Comparison of ENCODE assay signal across 1 cellular context in the genomic region with DNA sequence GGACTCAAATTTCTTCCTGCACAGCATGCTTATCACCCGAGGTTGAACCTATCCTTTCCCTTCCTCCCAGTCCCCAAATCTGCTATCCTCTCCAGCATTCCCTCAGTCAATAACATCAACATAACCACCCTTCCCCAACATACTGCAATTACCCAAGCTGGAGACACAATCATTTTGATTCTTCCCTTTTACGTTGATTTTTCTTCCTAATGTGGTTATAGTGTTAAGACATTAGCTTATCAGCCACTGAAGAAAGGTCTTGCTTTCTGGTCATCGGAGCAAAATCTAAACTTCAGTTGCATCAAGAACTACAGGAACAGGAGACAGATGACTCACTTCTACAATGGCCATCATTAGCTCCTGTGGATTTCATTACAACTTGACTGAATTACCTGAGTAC.
A peak's percentile ranks its signal among the peaks of the same experiment; 100 is the strongest.
TF ChIP-seq lines count a peak whose summit lies in the region.

No MANE protein-coding gene starts in this region.

TF ChIP-seq in K562, 482 proteins besides CTCF, POLR2A, EP300 and RAD21 (continued from another document and continues in another):
- TF ChIP-seq, protein P1, sequence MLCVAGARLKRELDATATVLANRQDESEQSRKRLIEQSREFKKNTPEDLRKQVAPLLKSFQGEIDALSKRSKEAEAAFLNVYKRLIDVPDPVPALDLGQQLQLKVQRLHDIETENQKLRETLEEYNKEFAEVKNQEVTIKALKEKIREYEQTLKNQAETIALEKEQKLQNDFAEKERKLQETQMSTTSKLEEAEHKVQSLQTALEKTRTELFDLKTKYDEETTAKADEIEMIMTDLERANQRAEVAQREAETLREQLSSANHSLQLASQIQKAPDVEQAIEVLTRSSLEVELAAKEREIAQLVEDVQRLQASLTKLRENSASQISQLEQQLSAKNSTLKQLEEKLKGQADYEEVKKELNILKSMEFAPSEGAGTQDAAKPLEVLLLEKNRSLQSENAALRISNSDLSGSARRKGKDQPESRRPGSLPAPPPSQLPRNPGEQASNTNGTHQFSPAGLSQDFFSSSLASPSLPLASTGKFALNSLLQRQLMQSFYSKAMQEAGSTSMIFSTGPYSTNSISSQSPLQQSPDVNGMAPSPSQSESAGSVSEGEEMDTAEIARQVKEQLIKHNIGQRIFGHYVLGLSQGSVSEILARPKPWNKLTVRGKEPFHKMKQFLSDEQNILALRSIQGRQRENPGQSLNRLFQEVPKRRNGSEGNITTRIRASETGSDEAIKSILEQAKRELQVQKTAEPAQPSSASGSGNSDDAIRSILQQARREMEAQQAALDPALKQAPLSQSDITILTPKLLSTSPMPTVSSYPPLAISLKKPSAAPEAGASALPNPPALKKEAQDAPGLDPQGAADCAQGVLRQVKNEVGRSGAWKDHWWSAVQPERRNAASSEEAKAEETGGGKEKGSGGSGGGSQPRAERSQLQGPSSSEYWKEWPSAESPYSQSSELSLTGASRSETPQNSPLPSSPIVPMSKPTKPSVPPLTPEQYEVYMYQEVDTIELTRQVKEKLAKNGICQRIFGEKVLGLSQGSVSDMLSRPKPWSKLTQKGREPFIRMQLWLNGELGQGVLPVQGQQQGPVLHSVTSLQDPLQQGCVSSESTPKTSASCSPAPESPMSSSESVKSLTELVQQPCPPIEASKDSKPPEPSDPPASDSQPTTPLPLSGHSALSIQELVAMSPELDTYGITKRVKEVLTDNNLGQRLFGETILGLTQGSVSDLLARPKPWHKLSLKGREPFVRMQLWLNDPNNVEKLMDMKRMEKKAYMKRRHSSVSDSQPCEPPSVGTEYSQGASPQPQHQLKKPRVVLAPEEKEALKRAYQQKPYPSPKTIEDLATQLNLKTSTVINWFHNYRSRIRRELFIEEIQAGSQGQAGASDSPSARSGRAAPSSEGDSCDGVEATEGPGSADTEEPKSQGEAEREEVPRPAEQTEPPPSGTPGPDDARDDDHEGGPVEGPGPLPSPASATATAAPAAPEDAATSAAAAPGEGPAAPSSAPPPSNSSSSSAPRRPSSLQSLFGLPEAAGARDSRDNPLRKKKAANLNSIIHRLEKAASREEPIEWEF (CRISPR knock-in tag; IDR thresholded peaks at IDR 0.05) = no peak
- TF ChIP-seq, protein P2, sequence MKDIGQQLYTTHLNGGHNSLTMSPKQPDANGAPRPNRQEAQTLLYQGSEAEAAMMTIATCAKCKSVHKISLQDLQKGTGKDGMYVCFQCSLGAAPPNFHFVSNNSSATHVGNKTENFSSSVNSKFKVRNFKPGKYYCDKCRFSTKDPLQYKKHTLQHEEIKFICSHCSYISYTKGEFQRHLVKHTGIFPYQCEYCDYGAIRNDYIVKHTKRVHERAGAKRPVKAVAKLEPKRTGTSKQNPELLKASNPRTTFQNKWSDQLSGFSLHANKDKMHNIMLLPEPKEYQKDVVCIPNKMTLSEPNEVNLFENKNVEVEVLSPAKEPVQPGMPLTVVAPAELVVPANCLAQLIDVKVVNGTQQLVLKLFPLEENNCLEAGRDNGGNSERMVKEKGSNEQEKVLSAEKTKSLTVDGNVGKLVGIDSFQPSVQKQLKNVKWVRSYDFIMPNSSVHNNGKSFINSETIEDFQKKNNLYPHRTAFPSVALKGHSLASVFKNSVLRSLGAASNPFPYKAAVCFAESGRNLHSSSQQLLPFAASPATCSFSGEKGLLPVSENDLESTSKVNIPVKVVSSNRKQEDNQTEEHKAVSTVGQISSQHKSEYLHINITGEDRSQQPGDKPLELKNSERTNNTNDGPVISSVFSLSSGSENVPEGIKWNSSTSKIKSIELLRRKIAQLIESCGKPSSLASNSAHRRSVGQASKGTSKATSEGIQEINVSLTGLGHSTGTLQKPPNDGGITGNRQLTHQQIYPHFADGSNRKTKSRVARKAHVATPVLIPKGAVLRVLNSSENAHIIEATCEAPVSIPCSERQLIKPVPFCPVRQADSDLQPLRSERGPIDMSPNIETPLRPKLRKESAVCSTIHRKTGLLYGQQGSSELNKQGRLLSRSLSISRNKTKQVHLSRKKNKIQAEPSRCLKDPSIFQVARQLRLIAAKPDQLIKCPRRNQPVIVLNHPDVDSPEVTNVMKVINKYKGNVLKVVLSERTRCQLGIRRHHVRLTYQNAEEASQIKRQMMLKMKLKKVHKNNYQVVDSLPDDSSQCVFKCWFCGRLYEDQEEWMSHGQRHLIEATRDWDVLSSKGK (CRISPR knock-in tag; IDR thresholded peaks at IDR 0.05) = no peak
- TF ChIP-seq HDGF (IDR thresholded peaks at IDR 0.05) (peak; percentile 97; the same call in 1 of the 2 replicates), CBFA2T3 (IDR thresholded peaks at IDR 0.05) (0 out of 2 replicates have a peak, but pooled peaks have one; percentile 25), NCOR1 (IDR thresholded peaks at IDR 0.05) (no peak), SOX6 (IDR thresholded peaks at IDR 0.05) (peak; percentile 24; the same call in 1 of the 2 replicates), ZNF384 (IDR thresholded peaks at IDR 0.05; ENCODE audit: low read depth, low read length) (no peak), HSF4 (CRISPR knock-in tag; IDR thresholded peaks at IDR 0.05; ENCODE audit: borderline replicate concordance) (no peak), CEBPB (tag; IDR thresholded peaks at IDR 0.05) (no peak), ARID1B (IDR thresholded peaks at IDR 0.05) (peak; percentile 76), ZNF785 (CRISPR knock-in tag; IDR thresholded peaks at IDR 0.05) (no peak), TAL1 (IDR thresholded peaks at IDR 0.05) (no peak), HDAC2 (IDR thresholded peaks at IDR 0.05) (peak; percentile 75), MBD2 (IDR thresholded peaks at IDR 0.05; ENCODE audit: borderline replicate concordance, low read depth) (no peak), HDAC1 (IDR thresholded peaks at IDR 0.05) (peak in 1 of 2 experiments; percentile 68; a peak in 2 of 4 replicates), ZNF75A (CRISPR knock-in tag; IDR thresholded peaks at IDR 0.05) (no peak), CREB3L1 (IDR thresholded peaks at IDR 0.05; ENCODE audit: borderline replicate concordance, low read depth) (no peak)
- TF ChIP-seq, protein P3, sequence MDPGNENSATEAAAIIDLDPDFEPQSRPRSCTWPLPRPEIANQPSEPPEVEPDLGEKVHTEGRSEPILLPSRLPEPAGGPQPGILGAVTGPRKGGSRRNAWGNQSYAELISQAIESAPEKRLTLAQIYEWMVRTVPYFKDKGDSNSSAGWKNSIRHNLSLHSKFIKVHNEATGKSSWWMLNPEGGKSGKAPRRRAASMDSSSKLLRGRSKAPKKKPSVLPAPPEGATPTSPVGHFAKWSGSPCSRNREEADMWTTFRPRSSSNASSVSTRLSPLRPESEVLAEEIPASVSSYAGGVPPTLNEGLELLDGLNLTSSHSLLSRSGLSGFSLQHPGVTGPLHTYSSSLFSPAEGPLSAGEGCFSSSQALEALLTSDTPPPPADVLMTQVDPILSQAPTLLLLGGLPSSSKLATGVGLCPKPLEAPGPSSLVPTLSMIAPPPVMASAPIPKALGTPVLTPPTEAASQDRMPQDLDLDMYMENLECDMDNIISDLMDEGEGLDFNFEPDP (CRISPR knock-in tag; IDR thresholded peaks at IDR 0.05) = no peak
- TF ChIP-seq, protein P4, sequence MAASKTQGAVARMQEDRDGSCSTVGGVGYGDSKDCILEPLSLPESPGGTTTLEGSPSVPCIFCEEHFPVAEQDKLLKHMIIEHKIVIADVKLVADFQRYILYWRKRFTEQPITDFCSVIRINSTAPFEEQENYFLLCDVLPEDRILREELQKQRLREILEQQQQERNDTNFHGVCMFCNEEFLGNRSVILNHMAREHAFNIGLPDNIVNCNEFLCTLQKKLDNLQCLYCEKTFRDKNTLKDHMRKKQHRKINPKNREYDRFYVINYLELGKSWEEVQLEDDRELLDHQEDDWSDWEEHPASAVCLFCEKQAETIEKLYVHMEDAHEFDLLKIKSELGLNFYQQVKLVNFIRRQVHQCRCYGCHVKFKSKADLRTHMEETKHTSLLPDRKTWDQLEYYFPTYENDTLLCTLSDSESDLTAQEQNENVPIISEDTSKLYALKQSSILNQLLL (CRISPR knock-in tag; IDR thresholded peaks at IDR 0.05; ENCODE audit: borderline replicate concordance) = no peak
- TF ChIP-seq, protein P5, sequence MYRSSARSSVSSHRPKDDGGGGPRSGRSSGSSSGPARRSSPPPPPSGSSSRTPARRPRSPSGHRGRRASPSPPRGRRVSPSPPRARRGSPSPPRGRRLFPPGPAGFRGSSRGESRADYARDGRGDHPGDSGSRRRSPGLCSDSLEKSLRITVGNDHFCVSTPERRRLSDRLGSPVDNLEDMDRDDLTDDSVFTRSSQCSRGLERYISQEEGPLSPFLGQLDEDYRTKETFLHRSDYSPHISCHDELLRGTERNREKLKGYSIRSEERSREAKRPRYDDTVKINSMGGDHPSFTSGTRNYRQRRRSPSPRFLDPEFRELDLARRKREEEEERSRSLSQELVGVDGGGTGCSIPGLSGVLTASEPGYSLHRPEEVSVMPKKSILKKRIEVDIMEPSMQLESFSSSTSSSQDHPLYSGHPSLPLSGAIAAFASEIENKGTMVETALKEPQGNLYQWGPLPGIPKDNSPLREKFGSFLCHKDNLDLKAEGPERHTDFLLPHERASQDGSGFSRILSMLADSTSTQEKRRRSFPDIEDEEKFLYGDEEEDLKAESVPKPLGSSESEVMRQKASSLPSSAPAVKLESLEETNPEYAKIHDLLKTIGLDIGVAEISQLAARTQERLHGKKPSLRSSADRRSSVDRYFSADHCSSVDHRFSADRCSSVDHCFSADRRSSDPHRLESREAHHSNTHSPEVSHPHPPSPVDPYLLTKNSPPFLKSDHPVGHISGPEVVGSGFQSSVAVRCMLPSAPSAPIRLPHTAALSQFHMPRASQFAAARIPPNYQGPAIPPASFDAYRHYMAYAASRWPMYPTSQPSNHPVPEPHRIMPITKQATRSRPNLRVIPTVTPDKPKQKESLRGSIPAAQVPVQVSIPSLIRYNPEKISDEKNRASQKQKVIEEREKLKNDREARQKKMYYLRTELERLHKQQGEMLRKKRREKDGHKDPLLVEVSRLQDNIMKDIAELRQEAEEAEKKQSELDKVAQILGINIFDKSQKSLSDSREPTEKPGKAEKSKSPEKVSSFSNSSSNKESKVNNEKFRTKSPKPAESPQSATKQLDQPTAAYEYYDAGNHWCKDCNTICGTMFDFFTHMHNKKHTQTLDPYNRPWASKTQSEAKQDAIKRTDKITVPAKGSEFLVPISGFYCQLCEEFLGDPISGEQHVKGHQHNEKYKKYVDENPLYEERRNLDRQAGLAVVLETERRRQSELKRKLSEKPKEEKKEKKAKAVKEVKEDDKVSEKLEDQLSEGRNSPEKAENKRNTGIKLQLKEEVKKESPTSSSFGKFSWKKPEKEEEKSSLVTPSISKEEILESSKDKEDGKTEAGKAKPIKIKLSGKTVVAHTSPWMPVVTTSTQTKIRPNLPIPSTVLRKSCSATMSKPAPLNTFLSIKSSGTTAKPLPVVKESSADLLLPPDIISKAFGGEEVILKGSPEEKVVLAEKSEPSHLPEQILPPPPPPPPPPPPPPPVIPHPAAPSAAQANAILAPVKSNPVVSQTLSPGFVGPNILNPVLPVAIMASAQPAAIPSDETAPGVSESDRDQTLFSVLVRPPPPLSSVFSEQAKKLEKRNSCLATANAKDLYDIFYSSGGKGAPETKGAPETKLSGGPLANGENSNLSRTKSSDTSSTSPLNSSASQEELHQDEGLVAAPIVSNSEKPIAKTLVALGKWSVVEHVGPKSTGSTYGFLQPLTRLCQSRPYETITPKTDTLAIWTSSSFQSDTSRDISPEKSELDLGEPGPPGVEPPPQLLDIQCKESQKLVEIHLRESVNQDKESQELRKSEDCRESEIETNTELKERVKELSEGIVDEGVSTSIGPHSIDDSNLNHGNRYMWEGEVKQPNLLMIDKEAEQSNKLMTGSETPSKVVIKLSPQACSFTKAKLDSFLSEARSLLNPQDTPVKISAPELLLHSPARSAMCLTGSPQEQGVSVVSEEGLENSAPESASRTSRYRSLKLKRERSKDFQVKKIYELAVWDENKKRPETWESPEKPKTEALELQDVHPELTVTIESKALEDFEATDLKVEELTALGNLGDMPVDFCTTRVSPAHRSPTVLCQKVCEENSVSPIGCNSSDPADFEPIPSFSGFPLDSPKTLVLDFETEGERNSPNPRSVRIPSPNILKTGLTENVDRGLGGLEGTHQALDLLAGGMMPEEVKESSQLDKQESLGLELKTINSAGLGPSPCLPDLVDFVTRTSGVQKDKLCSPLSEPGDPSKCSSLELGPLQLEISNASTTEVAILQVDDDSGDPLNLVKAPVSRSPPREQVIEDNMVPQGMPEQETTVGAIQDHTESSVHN (IDR thresholded peaks at IDR 0.05; ENCODE audit: borderline replicate concordance in 1 of 2, low read depth in 1 of 2) = no peak
- TF ChIP-seq, protein P6, sequence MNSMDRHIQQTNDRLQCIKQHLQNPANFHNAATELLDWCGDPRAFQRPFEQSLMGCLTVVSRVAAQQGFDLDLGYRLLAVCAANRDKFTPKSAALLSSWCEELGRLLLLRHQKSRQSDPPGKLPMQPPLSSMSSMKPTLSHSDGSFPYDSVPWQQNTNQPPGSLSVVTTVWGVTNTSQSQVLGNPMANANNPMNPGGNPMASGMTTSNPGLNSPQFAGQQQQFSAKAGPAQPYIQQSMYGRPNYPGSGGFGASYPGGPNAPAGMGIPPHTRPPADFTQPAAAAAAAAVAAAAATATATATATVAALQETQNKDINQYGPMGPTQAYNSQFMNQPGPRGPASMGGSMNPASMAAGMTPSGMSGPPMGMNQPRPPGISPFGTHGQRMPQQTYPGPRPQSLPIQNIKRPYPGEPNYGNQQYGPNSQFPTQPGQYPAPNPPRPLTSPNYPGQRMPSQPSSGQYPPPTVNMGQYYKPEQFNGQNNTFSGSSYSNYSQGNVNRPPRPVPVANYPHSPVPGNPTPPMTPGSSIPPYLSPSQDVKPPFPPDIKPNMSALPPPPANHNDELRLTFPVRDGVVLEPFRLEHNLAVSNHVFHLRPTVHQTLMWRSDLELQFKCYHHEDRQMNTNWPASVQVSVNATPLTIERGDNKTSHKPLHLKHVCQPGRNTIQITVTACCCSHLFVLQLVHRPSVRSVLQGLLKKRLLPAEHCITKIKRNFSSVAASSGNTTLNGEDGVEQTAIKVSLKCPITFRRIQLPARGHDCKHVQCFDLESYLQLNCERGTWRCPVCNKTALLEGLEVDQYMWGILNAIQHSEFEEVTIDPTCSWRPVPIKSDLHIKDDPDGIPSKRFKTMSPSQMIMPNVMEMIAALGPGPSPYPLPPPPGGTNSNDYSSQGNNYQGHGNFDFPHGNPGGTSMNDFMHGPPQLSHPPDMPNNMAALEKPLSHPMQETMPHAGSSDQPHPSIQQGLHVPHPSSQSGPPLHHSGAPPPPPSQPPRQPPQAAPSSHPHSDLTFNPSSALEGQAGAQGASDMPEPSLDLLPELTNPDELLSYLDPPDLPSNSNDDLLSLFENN (IDR thresholded peaks at IDR 0.05; ENCODE audit: low read depth in 2 of 2, low read length in 2 of 2) = no peak
- TF ChIP-seq, protein P7, sequence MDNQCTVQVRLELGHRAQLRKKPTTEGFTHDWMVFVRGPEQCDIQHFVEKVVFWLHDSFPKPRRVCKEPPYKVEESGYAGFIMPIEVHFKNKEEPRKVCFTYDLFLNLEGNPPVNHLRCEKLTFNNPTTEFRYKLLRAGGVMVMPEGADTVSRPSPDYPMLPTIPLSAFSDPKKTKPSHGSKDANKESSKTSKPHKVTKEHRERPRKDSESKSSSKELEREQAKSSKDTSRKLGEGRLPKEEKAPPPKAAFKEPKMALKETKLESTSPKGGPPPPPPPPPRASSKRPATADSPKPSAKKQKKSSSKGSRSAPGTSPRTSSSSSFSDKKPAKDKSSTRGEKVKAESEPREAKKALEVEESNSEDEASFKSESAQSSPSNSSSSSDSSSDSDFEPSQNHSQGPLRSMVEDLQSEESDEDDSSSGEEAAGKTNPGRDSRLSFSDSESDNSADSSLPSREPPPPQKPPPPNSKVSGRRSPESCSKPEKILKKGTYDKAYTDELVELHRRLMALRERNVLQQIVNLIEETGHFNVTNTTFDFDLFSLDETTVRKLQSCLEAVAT (IDR thresholded peaks at IDR 0.05) = peak; percentile 38 to 65; a peak in 1 of 4 replicates
